ENCODE assay signal across 1 cellular context in genomic region chr20:32070690-32071213, GRCh38.
TF ChIP-seq lines count a peak whose summit lies in the region.

No MANE protein-coding gene starts in this region.

TF ChIP-seq in GM23338, 12 proteins besides CTCF, POLR2A, EP300 and RAD21 (continued from another document):
- TF ChIP-seq ZNF462 (CRISPR knock-in tag; IDR thresholded peaks at IDR 0.05) = no peak
- TF ChIP-seq ZNF331 (CRISPR knock-in tag; IDR thresholded peaks at IDR 0.05; ENCODE audit: low read depth) = no peak
- TF ChIP-seq POLR2AphosphoS5 (IDR thresholded peaks at IDR 0.05; ENCODE audit: low read depth) = no peak
- no peak for TF ChIP-seq REST (IDR thresholded peaks at IDR 0.05; ENCODE audit: unreplicated experiment)
- no peak for TF ChIP-seq NANOG (IDR thresholded peaks at IDR 0.05; ENCODE audit: borderline replicate concordance)
- no peak for TF ChIP-seq EZH2phosphoT487 (IDR thresholded peaks at IDR 0.05; ENCODE audit: unreplicated experiment)
- TF ChIP-seq ETS1 (IDR thresholded peaks at IDR 0.05) = no peak
- no peak for TF ChIP-seq STAT1 (IDR thresholded peaks at IDR 0.05; ENCODE audit: unreplicated experiment)
- no peak for TF ChIP-seq EZH2 (IDR thresholded peaks at IDR 0.05; ENCODE audit: low read depth, unreplicated experiment)
